ENCODE assay signal across 9 cellular contexts in genomic region chr7:151233804-151234203, GRCh38. TPM values are rescaled to one million over a fixed set of nuclear protein-coding genes. Genes with fewer than 3 reads are reported as not detected.
DNase-seq lines count a peak whose midpoint lies in the region; ATAC-seq and TF ChIP-seq lines count a peak whose summit lies in the region.
"Had no signal": no experiment of that assay in that cellular context is flagged by ENCODE, and none has a peak within 500 bp of the region (broad histone marks: within the 10 kb centered on the region; RNA-seq: fewer than 3 reads in every experiment).

No MANE protein-coding gene starts in this region.

- no peaks in the 10 kb centered on the region for H3K9me3 Mint-ChIP-seq in natural killer cell

- DNase-seq in BE2C (no peak), choroid plexus epithelial cell (ENCODE audit: low read depth) (no peak), natural killer cell (no peak), AG08395 (ENCODE audit: low spot score) (no peak)
- DNase-seq in Jurkat, Clone E6-1 (ENCODE audit: low read depth, low spot score), result no peak
- no peak for DNase-seq in stimulated activated CD4-positive, alpha-beta T cell treated with anti-CD3 and anti-CD28 coated beads, Interleukin-1b, Interleukin-23, amount 100 ng/mL, for 48 hours
- DNase-seq in stimulated activated CD8-positive, alpha-beta memory T cell treated with anti-CD3 and anti-CD28 coated beads, Interleukin-4, amount 100 ng/mL, for 48 hours, result no peak

- H3K27me3 ChIP-seq in BE2C, result no peaks in the 10 kb centered on the region

- no peaks in the 10 kb centered on the region for H3K27me3 Mint-ChIP-seq in natural killer cell (ENCODE audit: low read depth in 2 of 2)

- H3K27ac Mint-ChIP-seq in natural killer cell, result peak overlapping the region; percentile 96 to 98

- no peak for TF ChIP-seq CTCF in BE2C (IDR thresholded peaks at IDR 0.05; ENCODE audit: low read depth, low read length)
- no peak for TF ChIP-seq CTCF in choroid plexus epithelial cell (conservative IDR thresholded peaks at IDR 0.05; ENCODE audit: low read depth, low read length)
- no peak for TF ChIP-seq CTCF in natural killer cell (IDR thresholded peaks at IDR 0.05)

- no peak for ATAC-seq in natural killer cell
- ATAC-seq in esophagus mucosa, result no peak

- no peaks in the 10 kb centered on the region for H3K9me3 ChIP-seq in BE2C

- H3K4me3 Mint-ChIP-seq in natural killer cell, result peak overlapping the region; percentile 100

- peaks cover 50% of the 10 kb centered on the region for H3K36me3 ChIP-seq in BE2C

- H3K36me3 Mint-ChIP-seq in natural killer cell, result no peaks in the 10 kb centered on the region

- H3K4me3 ChIP-seq in BE2C (ENCODE audit: low read depth, low read length) (peak overlapping the region; percentile 98), choroid plexus epithelial cell (ENCODE audit: low read depth, low read length) (peak overlapping the region; percentile 96)
- H3K4me3 ChIP-seq in Jurkat, Clone E6-1 (ENCODE audit: low read length), result peak overlapping the region; percentile 94

- H3K4me1 ChIP-seq in BE2C, result peaks cover 6% of the 10 kb centered on the region

- intact Hi-C loops in natural killer cell (cut with micrococcal nuclease), result loop anchor here (2.0 kb wide), 1 partner anchor 175 kb away; the partner anchor contains the start of gene SLC4A2

- H3K4me1 Mint-ChIP-seq in natural killer cell, result peaks cover 37 to 38% of the 10 kb centered on the region in 2 donors

RNA-seq across cellular contexts. Expression of gene CHPF2, which starts 1.5 kb away (rescaled TPM):
- polyA plus RNA-seq in BE2C (2012; ENCODE audit: insufficient read depth, insufficient read length, low read depth), result 37.1 TPM
- polyA plus RNA-seq in Jurkat, Clone E6-1 (2012; ENCODE audit: insufficient read depth, insufficient read length), result 15.8 TPM
- 10 to 100 TPM; 47.0 to 51.6 (median 48.6) TPM for total RNA-seq in natural killer cell
- 10.9 TPM for total RNA-seq in esophagus mucosa

RNA-seq across cellular contexts. Expression of gene ABCF2, which starts 6.8 kb away (rescaled TPM):
- polyA plus RNA-seq in BE2C (2012; ENCODE audit: insufficient read depth, insufficient read length, low read depth), result 64.7 TPM
- 55.4 TPM for polyA plus RNA-seq in Jurkat, Clone E6-1 (2012; ENCODE audit: insufficient read depth, insufficient read length)
- total RNA-seq in natural killer cell (10 to 100 TPM; 12.1 to 26.1 (median 17.6) TPM), esophagus mucosa (25.7 TPM)

RNA-seq across cellular contexts. Expression of gene SMARCD3, which starts 14.7 kb away (rescaled TPM):
- polyA plus RNA-seq in BE2C (2012; ENCODE audit: insufficient read depth, insufficient read length, low read depth), result 30.0 TPM
- 65.7 TPM for polyA plus RNA-seq in Jurkat, Clone E6-1 (2012; ENCODE audit: insufficient read depth, insufficient read length)
- 1 to 10 TPM; 3.1 to 8.7 (median 6.5) TPM for total RNA-seq in natural killer cell
- 6.7 TPM for total RNA-seq in esophagus mucosa

RNA-seq across cellular contexts. Expression of gene H2BK1, which starts 23.5 kb away (rescaled TPM):
- not detected for polyA plus RNA-seq in BE2C (2012; ENCODE audit: insufficient read depth, insufficient read length, low read depth)
- not detected for polyA plus RNA-seq in Jurkat, Clone E6-1 (2012; ENCODE audit: insufficient read depth, insufficient read length)
- total RNA-seq in natural killer cell, result 1 to 10 TPM in 1 of 3 donors, not detected in 2; 2.5 TPM
- not detected for total RNA-seq in esophagus mucosa

RNA-seq across cellular contexts. Expression of gene ASB10, which starts 46.8 kb away (rescaled TPM):
- polyA plus RNA-seq in BE2C (2012; ENCODE audit: insufficient read depth, insufficient read length, low read depth), result not detected
- polyA plus RNA-seq in Jurkat, Clone E6-1 (2012; ENCODE audit: insufficient read depth, insufficient read length), result not detected
- not detected for total RNA-seq in natural killer cell
- total RNA-seq in esophagus mucosa, result not detected
- total RNA-seq: T-helper 1 cell treated with Interleukin-12 subunit alpha and Interleukin-12 subunit beta and Interleukin-4 antibody, amounts not matched to agents 30 ng/mL and 1 ng/mL, for 36 hours had no signal
